Comparison of ENCODE assay signal across 8 cellular contexts in genomic region chr13:22871248-22871647, GRCh38.
"Had no signal": no experiment of that assay in that cellular context is flagged by ENCODE, and none has a peak within 500 bp of the region (broad histone marks: within the 10 kb centered on the region; RNA-seq: fewer than 3 reads in every experiment).

No MANE protein-coding gene starts in this region.

- DNase-seq: GM23248, GOT3, H7, H9, HCEC 1CT, HFFc6 had no signal

- H3K4me1 ChIP-seq: HAP-1 had no signal

- H3K27ac Mint-ChIP-seq: GM23338, HFFc6 had no signal

- H3K9ac ChIP-seq: GM23248 had no signal

- H3K36me3 ChIP-seq: HAP-1 had no signal

- H3K27ac ChIP-seq: GM23248 had no signal

- H3K4me3 Mint-ChIP-seq: GM23338, H9, HFFc6 had no signal

- H3K4me3 ChIP-seq: GM23248, GM23338, HAP-1 had no signal
